In the genomic region with DNA sequence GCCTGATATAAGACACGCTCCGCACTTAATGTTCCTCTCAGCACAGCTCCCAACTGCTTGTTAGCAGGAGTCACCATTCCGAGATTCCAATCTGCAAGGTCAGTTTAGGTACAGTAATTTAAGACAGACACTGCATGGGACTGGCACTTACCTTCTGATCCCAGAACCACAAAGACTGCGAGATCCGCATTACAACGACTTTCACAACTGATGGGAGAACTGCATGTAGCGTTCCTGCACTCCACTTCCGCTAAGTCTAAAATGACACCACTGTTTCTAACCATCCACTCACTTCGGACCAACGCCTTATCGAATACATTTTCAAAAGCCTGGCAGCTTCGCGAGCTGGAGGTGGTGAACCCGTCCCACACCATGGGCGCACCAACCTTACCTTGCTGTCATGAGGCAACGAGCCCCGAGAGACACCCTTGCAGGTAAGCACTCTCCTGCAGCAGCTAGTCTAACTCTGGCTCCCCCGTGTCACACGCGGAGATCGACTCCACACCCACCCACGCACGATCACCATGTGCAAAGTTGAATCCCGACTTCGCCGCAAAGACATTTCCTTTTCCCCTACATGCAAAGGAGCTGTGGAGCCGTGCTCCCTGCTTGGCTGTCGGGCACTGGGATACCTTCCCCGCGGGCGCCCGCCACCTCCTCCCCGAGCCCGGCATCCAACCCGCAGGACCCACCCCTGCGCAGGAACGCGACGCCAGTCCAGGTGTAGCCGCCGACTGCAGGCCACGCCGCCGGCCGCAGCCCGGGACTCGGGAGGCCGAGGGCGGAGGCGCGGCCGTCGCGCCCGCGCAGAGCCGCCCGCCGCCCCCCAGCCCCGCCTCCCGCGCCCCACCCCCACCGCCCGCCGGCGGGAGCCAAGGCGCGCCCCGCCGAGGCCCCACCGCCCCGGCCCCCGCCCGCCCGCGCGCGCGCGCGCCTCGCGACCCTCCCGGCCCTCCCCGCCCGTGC, we compare ENCODE assay signal across 1 cellular context.
TF ChIP-seq lines count a peak whose summit lies in the region.

No MANE protein-coding gene starts in this region.

TF ChIP-seq in K562, 482 proteins besides CTCF, POLR2A, EP300 and RAD21 (continued from another document and continues in another):
- TF ChIP-seq, protein P1, sequence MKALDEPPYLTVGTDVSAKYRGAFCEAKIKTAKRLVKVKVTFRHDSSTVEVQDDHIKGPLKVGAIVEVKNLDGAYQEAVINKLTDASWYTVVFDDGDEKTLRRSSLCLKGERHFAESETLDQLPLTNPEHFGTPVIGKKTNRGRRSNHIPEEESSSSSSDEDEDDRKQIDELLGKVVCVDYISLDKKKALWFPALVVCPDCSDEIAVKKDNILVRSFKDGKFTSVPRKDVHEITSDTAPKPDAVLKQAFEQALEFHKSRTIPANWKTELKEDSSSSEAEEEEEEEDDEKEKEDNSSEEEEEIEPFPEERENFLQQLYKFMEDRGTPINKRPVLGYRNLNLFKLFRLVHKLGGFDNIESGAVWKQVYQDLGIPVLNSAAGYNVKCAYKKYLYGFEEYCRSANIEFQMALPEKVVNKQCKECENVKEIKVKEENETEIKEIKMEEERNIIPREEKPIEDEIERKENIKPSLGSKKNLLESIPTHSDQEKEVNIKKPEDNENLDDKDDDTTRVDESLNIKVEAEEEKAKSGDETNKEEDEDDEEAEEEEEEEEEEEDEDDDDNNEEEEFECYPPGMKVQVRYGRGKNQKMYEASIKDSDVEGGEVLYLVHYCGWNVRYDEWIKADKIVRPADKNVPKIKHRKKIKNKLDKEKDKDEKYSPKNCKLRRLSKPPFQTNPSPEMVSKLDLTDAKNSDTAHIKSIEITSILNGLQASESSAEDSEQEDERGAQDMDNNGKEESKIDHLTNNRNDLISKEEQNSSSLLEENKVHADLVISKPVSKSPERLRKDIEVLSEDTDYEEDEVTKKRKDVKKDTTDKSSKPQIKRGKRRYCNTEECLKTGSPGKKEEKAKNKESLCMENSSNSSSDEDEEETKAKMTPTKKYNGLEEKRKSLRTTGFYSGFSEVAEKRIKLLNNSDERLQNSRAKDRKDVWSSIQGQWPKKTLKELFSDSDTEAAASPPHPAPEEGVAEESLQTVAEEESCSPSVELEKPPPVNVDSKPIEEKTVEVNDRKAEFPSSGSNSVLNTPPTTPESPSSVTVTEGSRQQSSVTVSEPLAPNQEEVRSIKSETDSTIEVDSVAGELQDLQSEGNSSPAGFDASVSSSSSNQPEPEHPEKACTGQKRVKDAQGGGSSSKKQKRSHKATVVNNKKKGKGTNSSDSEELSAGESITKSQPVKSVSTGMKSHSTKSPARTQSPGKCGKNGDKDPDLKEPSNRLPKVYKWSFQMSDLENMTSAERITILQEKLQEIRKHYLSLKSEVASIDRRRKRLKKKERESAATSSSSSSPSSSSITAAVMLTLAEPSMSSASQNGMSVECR (CRISPR knock-in tag; IDR thresholded peaks at IDR 0.05): peak; percentile 87
- TF ChIP-seq ZNF699 (CRISPR knock-in tag; IDR thresholded peaks at IDR 0.05; ENCODE audit: insufficient replicate concordance) (no peak), KLF6 (CRISPR knock-in tag; IDR thresholded peaks at IDR 0.05; ENCODE audit: borderline replicate concordance) (no peak), BRCA1 (IDR thresholded peaks at IDR 0.05) (no peak), BRCA1 (CRISPR knock-in tag; IDR thresholded peaks at IDR 0.05) (no peak; the same call in 1 of the 2 replicates), DMBX1 (CRISPR knock-in tag; IDR thresholded peaks at IDR 0.05; ENCODE audit: borderline replicate concordance) (no peak), RUNX1 (IDR thresholded peaks at IDR 0.05; ENCODE audit: low read depth) (no peak), ZC3H4 (CRISPR knock-in tag; IDR thresholded peaks at IDR 0.05; ENCODE audit: borderline replicate concordance) (no peak; the same call in 1 of the 2 replicates), SMARCA4 (IDR thresholded peaks at IDR 0.05) (0 out of 2 replicates have a peak, but pooled peaks have one; percentile 48), GTF2E2 (tag; IDR thresholded peaks at IDR 0.05) (no peak), ZZZ3 (IDR thresholded peaks at IDR 0.05) (no peak), HDGF (IDR thresholded peaks at IDR 0.05) (no peak), ETV1 (tag; conservative IDR thresholded peaks at IDR 0.05; ENCODE audit: low read depth) (0 out of 2 replicates have a peak, but pooled peaks have one; percentile 44), ZNF324 (CRISPR knock-in tag; IDR thresholded peaks at IDR 0.05) (no peak), CREM (IDR thresholded peaks at IDR 0.05; ENCODE audit: low read depth) (no peak), OTX1 (CRISPR knock-in tag; IDR thresholded peaks at IDR 0.05) (no peak), CTBP1 (IDR thresholded peaks at IDR 0.05; ENCODE audit: borderline replicate concordance) (peak; percentile 50), CBX2 (IDR thresholded peaks at IDR 0.05; ENCODE audit: insufficient read depth, low read length, poor library complexity, severe bottlenecking) (no peak), NR2C1 (IDR thresholded peaks at IDR 0.05) (no peak), NR2C1 (tag; IDR thresholded peaks at IDR 0.05) (no peak), ATF1 (CRISPR knock-in tag; IDR thresholded peaks at IDR 0.05) (no peak), ATF1 (tag; IDR thresholded peaks at IDR 0.05) (peak; percentile 50; the same call in 1 of the 2 replicates), LEF1 (IDR thresholded peaks at IDR 0.05) (no peak), MEF2A (IDR thresholded peaks at IDR 0.05; ENCODE audit: control insufficient read depth, low read depth, low read length) (no peak), ZBTB7A (IDR thresholded peaks at IDR 0.05; ENCODE audit: borderline replicate concordance, control insufficient read depth, low read depth, low read length) (no peak), ZNF316 (IDR thresholded peaks at IDR 0.05) (no peak), FOS (IDR thresholded peaks at IDR 0.05; ENCODE audit: extremely low read depth, insufficient read length) (no peak), NFE2L1 (tag; IDR thresholded peaks at IDR 0.05; ENCODE audit: borderline replicate concordance, low read depth) (no peak), SIRT6 (IDR thresholded peaks at IDR 0.05; ENCODE audit: low read depth, low read length) (no peak), ZNF583 (CRISPR knock-in tag; IDR thresholded peaks at IDR 0.05) (no peak), MAFF (IDR thresholded peaks at IDR 0.05; ENCODE audit: low read length) (no peak), ZNF140 (CRISPR knock-in tag; IDR thresholded peaks at IDR 0.05) (no peak), PPARD (CRISPR knock-in tag; IDR thresholded peaks at IDR 0.05) (no peak), MYC (IDR thresholded peaks at IDR 0.05; ENCODE audit: low read depth, low read length) (0 out of 2 replicates have a peak, but pooled peaks have one; percentile 76), MYC (CRISPR knock-in tag; IDR thresholded peaks at IDR 0.05; ENCODE audit: borderline replicate concordance, low read depth) (no peak), SMARCC2 (IDR thresholded peaks at IDR 0.05; ENCODE audit: low read depth) (no peak), KDM4B (IDR thresholded peaks at IDR 0.05; ENCODE audit: borderline replicate concordance in 2 of 2, low read depth in 1 of 2) (no peak), ZNF644 (tag; IDR thresholded peaks at IDR 0.05; ENCODE audit: low read depth) (no peak), POLR2AphosphoS5 (IDR thresholded peaks at IDR 0.05; ENCODE audit: control insufficient read depth, insufficient read depth, low read depth, low read length) (peak; percentile 23; the same call in 1 of the 2 replicates)
- TF ChIP-seq, protein P2, sequence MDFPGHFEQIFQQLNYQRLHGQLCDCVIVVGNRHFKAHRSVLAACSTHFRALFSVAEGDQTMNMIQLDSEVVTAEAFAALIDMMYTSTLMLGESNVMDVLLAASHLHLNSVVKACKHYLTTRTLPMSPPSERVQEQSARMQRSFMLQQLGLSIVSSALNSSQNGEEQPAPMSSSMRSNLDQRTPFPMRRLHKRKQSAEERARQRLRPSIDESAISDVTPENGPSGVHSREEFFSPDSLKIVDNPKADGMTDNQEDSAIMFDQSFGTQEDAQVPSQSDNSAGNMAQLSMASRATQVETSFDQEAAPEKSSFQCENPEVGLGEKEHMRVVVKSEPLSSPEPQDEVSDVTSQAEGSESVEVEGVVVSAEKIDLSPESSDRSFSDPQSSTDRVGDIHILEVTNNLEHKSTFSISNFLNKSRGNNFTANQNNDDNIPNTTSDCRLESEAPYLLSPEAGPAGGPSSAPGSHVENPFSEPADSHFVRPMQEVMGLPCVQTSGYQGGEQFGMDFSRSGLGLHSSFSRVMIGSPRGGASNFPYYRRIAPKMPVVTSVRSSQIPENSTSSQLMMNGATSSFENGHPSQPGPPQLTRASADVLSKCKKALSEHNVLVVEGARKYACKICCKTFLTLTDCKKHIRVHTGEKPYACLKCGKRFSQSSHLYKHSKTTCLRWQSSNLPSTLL (IDR thresholded peaks at IDR 0.05): no peak
- TF ChIP-seq, protein P3, sequence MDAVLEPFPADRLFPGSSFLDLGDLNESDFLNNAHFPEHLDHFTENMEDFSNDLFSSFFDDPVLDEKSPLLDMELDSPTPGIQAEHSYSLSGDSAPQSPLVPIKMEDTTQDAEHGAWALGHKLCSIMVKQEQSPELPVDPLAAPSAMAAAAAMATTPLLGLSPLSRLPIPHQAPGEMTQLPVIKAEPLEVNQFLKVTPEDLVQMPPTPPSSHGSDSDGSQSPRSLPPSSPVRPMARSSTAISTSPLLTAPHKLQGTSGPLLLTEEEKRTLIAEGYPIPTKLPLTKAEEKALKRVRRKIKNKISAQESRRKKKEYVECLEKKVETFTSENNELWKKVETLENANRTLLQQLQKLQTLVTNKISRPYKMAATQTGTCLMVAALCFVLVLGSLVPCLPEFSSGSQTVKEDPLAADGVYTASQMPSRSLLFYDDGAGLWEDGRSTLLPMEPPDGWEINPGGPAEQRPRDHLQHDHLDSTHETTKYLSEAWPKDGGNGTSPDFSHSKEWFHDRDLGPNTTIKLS (IDR thresholded peaks at IDR 0.05; ENCODE audit: borderline replicate concordance, low read depth): no peak
- TF ChIP-seq, protein P4, sequence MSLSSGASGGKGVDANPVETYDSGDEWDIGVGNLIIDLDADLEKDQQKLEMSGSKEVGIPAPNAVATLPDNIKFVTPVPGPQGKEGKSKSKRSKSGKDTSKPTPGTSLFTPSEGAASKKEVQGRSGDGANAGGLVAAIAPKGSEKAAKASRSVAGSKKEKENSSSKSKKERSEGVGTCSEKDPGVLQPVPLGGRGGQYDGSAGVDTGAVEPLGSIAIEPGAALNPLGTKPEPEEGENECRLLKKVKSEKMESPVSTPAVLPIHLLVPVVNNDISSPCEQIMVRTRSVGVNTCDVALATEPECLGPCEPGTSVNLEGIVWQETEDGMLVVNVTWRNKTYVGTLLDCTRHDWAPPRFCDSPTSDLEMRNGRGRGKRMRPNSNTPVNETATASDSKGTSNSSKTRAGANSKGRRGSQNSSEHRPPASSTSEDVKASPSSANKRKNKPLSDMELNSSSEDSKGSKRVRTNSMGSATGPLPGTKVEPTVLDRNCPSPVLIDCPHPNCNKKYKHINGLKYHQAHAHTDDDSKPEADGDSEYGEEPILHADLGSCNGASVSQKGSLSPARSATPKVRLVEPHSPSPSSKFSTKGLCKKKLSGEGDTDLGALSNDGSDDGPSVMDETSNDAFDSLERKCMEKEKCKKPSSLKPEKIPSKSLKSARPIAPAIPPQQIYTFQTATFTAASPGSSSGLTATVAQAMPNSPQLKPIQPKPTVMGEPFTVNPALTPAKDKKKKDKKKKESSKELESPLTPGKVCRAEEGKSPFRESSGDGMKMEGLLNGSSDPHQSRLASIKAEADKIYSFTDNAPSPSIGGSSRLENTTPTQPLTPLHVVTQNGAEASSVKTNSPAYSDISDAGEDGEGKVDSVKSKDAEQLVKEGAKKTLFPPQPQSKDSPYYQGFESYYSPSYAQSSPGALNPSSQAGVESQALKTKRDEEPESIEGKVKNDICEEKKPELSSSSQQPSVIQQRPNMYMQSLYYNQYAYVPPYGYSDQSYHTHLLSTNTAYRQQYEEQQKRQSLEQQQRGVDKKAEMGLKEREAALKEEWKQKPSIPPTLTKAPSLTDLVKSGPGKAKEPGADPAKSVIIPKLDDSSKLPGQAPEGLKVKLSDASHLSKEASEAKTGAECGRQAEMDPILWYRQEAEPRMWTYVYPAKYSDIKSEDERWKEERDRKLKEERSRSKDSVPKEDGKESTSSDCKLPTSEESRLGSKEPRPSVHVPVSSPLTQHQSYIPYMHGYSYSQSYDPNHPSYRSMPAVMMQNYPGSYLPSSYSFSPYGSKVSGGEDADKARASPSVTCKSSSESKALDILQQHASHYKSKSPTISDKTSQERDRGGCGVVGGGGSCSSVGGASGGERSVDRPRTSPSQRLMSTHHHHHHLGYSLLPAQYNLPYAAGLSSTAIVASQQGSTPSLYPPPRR (CRISPR knock-in tag; IDR thresholded peaks at IDR 0.05; ENCODE audit: borderline replicate concordance): 0 out of 2 replicates have a peak, but pooled peaks have one; percentile 75
- TF ChIP-seq, protein P5, sequence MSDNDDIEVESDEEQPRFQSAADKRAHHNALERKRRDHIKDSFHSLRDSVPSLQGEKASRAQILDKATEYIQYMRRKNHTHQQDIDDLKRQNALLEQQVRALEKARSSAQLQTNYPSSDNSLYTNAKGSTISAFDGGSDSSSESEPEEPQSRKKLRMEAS (CRISPR knock-in tag; IDR thresholded peaks at IDR 0.05): peak; percentile 84
- TF ChIP-seq, protein P6, sequence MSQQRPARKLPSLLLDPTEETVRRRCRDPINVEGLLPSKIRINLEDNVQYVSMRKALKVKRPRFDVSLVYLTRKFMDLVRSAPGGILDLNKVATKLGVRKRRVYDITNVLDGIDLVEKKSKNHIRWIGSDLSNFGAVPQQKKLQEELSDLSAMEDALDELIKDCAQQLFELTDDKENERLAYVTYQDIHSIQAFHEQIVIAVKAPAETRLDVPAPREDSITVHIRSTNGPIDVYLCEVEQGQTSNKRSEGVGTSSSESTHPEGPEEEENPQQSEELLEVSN (IDR thresholded peaks at IDR 0.05; ENCODE audit: borderline replicate concordance in 1 of 2, extremely low read depth in 1 of 2, insufficient read depth in 1 of 2, insufficient read length in 1 of 2, low read depth in 1 of 2, low read length in 1 of 2, poor library complexity in 1 of 2, severe bottlenecking in 1 of 2): peak; percentile 37 to 84
- TF ChIP-seq, protein P7, sequence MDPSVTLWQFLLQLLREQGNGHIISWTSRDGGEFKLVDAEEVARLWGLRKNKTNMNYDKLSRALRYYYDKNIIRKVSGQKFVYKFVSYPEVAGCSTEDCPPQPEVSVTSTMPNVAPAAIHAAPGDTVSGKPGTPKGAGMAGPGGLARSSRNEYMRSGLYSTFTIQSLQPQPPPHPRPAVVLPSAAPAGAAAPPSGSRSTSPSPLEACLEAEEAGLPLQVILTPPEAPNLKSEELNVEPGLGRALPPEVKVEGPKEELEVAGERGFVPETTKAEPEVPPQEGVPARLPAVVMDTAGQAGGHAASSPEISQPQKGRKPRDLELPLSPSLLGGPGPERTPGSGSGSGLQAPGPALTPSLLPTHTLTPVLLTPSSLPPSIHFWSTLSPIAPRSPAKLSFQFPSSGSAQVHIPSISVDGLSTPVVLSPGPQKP (CRISPR knock-in tag; IDR thresholded peaks at IDR 0.05): no peak
- TF ChIP-seq, protein P8, sequence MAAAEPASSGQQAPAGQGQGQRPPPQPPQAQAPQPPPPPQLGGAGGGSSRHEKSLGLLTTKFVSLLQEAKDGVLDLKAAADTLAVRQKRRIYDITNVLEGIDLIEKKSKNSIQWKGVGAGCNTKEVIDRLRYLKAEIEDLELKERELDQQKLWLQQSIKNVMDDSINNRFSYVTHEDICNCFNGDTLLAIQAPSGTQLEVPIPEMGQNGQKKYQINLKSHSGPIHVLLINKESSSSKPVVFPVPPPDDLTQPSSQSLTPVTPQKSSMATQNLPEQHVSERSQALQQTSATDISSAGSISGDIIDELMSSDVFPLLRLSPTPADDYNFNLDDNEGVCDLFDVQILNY (CRISPR knock-in tag; IDR thresholded peaks at IDR 0.05): no peak
